ENCODE assay signal across 2 cellular contexts in the genomic region with DNA sequence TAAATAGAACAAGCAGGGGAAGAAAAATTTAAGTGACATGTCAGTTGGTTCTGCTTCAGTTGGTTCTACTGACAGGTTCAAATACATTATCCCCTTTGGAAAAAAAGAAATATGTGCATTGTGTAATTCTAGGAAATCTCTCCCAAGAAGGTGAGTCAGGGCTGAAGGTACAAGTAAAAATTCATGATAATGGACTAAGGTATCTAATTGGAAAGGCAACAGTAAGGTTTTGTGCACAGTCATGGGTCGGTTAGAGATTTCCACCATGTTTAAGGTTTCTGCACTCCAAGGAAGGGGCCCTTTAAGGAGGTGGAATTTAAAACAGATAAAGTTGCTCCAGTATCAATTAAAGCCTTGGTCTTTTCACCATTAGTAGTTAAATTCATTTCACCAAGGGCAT.
A peak's percentile ranks its signal among the peaks of the same experiment; 100 is the strongest.
TF ChIP-seq lines count a peak whose summit lies in the region.

No MANE protein-coding gene starts in this region.

TF ChIP-seq in A549, 52 proteins besides CTCF, POLR2A, EP300 and RAD21:
- TF ChIP-seq GATA3 (IDR thresholded peaks at IDR 0.05; ENCODE audit: borderline replicate concordance) (no peak), CBX2 (IDR thresholded peaks at IDR 0.05; ENCODE audit: borderline replicate concordance, low read depth) (no peak), NFE2L2 (conservative IDR thresholded peaks at IDR 0.05; ENCODE audit: low read length) (0 out of 2 replicates have a peak, but pooled peaks have one; percentile 33), HOXB13 (CRISPR knock-in tag; IDR thresholded peaks at IDR 0.05; ENCODE audit: low read depth) (no peak)
TF ChIP-seq in A549: peak in this region for 1.

TF ChIP-seq in endothelial cell of umbilical vein, 7 proteins besides CTCF, POLR2A, EP300 and RAD21:
- peak; percentile 46 for TF ChIP-seq EZH2 (IDR thresholded peaks at IDR 0.05; ENCODE audit: borderline replicate concordance, low read depth, low read length, severe bottlenecking)
- TF ChIP-seq FOS (IDR thresholded peaks at IDR 0.05; ENCODE audit: borderline replicate concordance, insufficient read depth, low read length), result no peak
